20 cellular contexts compared by ENCODE assay signal in genomic region chr14:100035700-100036099, GRCh38. TPM values are rescaled to one million over a fixed set of nuclear protein-coding genes. Genes with fewer than 3 reads are reported as not detected.
DNase-seq lines count a peak whose midpoint lies in the region; ATAC-seq and TF ChIP-seq lines count a peak whose summit lies in the region.
"Had no signal": no experiment of that assay in that cellular context is flagged by ENCODE, and none has a peak within 500 bp of the region (broad histone marks: within the 10 kb centered on the region; RNA-seq: fewer than 3 reads in every experiment).

No MANE protein-coding gene starts in this region.

- no peak overlapping the region for H3K14ac ChIP-seq in H9 (ENCODE audit: insufficient read depth, low read length)

- intact Hi-C loops in PC-3 (cut with micrococcal nuclease), result no loop called here

- no peak overlapping the region for H2BK20ac ChIP-seq in H9 (ENCODE audit: low read depth, low read length, poor library complexity, severe bottlenecking)

- H3K36me3 ChIP-seq in DOHH2 (ENCODE audit: control insufficient read depth, low read length) (no peaks in the 10 kb centered on the region), PC-3 (ENCODE audit: low read depth, low read length) (no peaks in the 10 kb centered on the region)

- H3K27me3 ChIP-seq in DOHH2 (ENCODE audit: control insufficient read depth, low read length), result 0 out of 2 replicates have a peak, but pooled peaks cover 9% of the 10 kb centered on the region
- H3K27me3 ChIP-seq in H9 (ENCODE audit: insufficient read depth, low read length), result peaks cover 1% of the 10 kb centered on the region; the same call in 1 of the 2 replicates
- H3K27me3 ChIP-seq in PC-3 (ENCODE audit: low read length), result no peaks in the 10 kb centered on the region

- WGBS in H9 (ENCODE audit: extremely low coverage, insufficient read length, low lambda C conversion rate), result no CpG with 5 or more reads among the region's 2 CpGs

- H3K27ac ChIP-seq in DOHH2 (ENCODE audit: low read depth, low read length) (no peak overlapping the region), H9 (ENCODE audit: insufficient read length, low read depth, low read length) (no peak overlapping the region), PC-3 (ENCODE audit: low read length) (no peak overlapping the region)

- ATAC-seq in PC-3 (no peak), GM18517 (IDR thresholded peaks at IDR 0.05; ENCODE audit: unreplicated experiment) (no peak), HG02610 (IDR thresholded peaks at IDR 0.05; ENCODE audit: unreplicated experiment) (no peak)
- ATAC-seq: GM12878 had no signal

- H3K9ac ChIP-seq in H9 (ENCODE audit: extremely low read depth, insufficient read length, low read length) (no peak overlapping the region), PC-3 (ENCODE audit: low read length) (no peak overlapping the region)

- H3K18ac ChIP-seq in H9 (ENCODE audit: insufficient read length, low read depth, low read length), result no peak overlapping the region

- H3K36me3 Mint-ChIP-seq in H9 (ENCODE audit: insufficient read depth in 1 of 3, low read depth in 3 of 3), result no peaks in the 10 kb centered on the region
- H3K36me3 Mint-ChIP-seq: CD14-positive monocyte had no signal

- no peak overlapping the region for H2BK120ac ChIP-seq in H9 (ENCODE audit: low read depth, low read length, poor library complexity, severe bottlenecking)

- no peaks in the 10 kb centered on the region for H3K9me2 ChIP-seq in DOHH2 (replicated peaks; ENCODE audit: control insufficient read depth, low read length)
- no peaks in the 10 kb centered on the region for H3K9me2 ChIP-seq in PC-3 (replicated peaks; ENCODE audit: low read length)

- H3K4me2 ChIP-seq in DOHH2 (ENCODE audit: low read length) (no peak overlapping the region), H9 (ENCODE audit: insufficient read depth, insufficient read length, low read length) (no peak overlapping the region), PC-3 (ENCODE audit: low read length) (no peak overlapping the region)

- H4K5ac ChIP-seq in H9 (ENCODE audit: insufficient read length, low read depth, low read length), result no peak overlapping the region

- no peak overlapping the region for H3T11ph ChIP-seq in H9 (ENCODE audit: low read length)

- CTCF ChIA-PET in PC-3 (lab: Charles Lee), result no interaction called here

- H3F3A ChIP-seq in DOHH2 (ENCODE audit: control insufficient read depth, insufficient read depth), result no peaks in the 10 kb centered on the region
- H3F3A ChIP-seq in PC-3 (ENCODE audit: low read length, unreplicated experiment), result peaks cover 17% of the 10 kb centered on the region

- H4K20me1 ChIP-seq in DOHH2 (ENCODE audit: control insufficient read depth, insufficient read depth, low read depth, low read length) (no peaks in the 10 kb centered on the region), H9 (ENCODE audit: control insufficient read depth, insufficient read depth, insufficient read length) (no peaks in the 10 kb centered on the region), PC-3 (ENCODE audit: low read length) (no peaks in the 10 kb centered on the region)

- H3K23ac ChIP-seq in H9 (ENCODE audit: insufficient read length, low read depth, low read length), result no peak overlapping the region

- no peak overlapping the region for H3K4ac ChIP-seq in H9 (ENCODE audit: low read depth, low read length)

- H3K27ac Mint-ChIP-seq in H9, result no peak overlapping the region
- H3K27ac Mint-ChIP-seq: CD14-positive monocyte; T-helper 1 cell treated with Interleukin-12 subunit alpha and Interleukin-12 subunit beta and Interleukin-4 antibody, amounts not matched to agents 30 μg/mL and 1 μg/mL, for 36 hours had no signal

- BruUV-seq in PC-3 (replicated peaks; lab: Mats Ljungman, UMichigan), result no TSS peak

- POLR2A ChIA-PET in PC-3 (lab: Charles Lee; ENCODE audit: unreplicated experiment), result no interaction called here

- H3K9me3 Mint-ChIP-seq in H9, result no peaks in the 10 kb centered on the region
- H3K9me3 Mint-ChIP-seq: T-helper 1 cell treated with Interleukin-12 subunit alpha and Interleukin-12 subunit beta and Interleukin-4 antibody, amounts not matched to agents 30 μg/mL and 1 μg/mL, for 36 hours had no signal

- TF ChIP-seq CTCF in DOHH2 (IDR thresholded peaks at IDR 0.05; ENCODE audit: low read depth, low read length, poor library complexity, severe bottlenecking) (peak; percentile 47), H9 (conservative IDR thresholded peaks at IDR 0.05) (peak; percentile 55), PC-3 (conservative IDR thresholded peaks at IDR 0.05; ENCODE audit: low read depth, low read length) (0 out of 2 replicates have a peak, but pooled peaks have one; percentile 13)

- no peak overlapping the region for H2BK5ac ChIP-seq in H9 (ENCODE audit: insufficient read length, low read length)

- H3K79me2 ChIP-seq in DOHH2 (ENCODE audit: control insufficient read depth, low read length) (no peaks in the 10 kb centered on the region), H9 (ENCODE audit: insufficient read depth, low read length) (no peaks in the 10 kb centered on the region), PC-3 (ENCODE audit: low read length) (0 out of 2 replicates have a peak, but pooled peaks cover 11% of the 10 kb centered on the region)

- H3K9me3 ChIP-seq in DOHH2 (ENCODE audit: control insufficient read depth, insufficient read depth, low read length) (no peaks in the 10 kb centered on the region), H9 (ENCODE audit: control insufficient read depth, low read depth, low read length) (no peaks in the 10 kb centered on the region), PC-3 (ENCODE audit: low read length) (no peaks in the 10 kb centered on the region)

- no peak overlapping the region for H3K56ac ChIP-seq in H9 (ENCODE audit: insufficient read length, low read depth, low read length)

- no peak overlapping the region for H2AK5ac ChIP-seq in H9 (ENCODE audit: insufficient read length, low read length)

- no peak overlapping the region for H4K91ac ChIP-seq in H9 (ENCODE audit: insufficient read length, low read depth, low read length)

- no peaks in the 10 kb centered on the region for H3K79me1 ChIP-seq in H9 (ENCODE audit: insufficient read depth, low read depth, low read length, poor library complexity, severe bottlenecking)

- H3K4me3 Mint-ChIP-seq in H9, result no peak overlapping the region
- H3K4me3 Mint-ChIP-seq: CD14-positive monocyte; T-helper 1 cell treated with Interleukin-12 subunit alpha and Interleukin-12 subunit beta and Interleukin-4 antibody, amounts not matched to agents 30 μg/mL and 1 μg/mL, for 36 hours had no signal

- H3K23me2 ChIP-seq in H9 (ENCODE audit: insufficient read length, low read depth, low read length, poor library complexity, severe bottlenecking), result no peaks in the 10 kb centered on the region

- H2BK12ac ChIP-seq in H9 (ENCODE audit: insufficient read length, low read depth, low read length), result no peak overlapping the region

- H3K4me1 Mint-ChIP-seq in H9, result peaks cover 0 to 8% of the 10 kb centered on the region in 2 experiments; a peak in 1 of 4 replicates

- H3K4me3 ChIP-seq in DOHH2 (ENCODE audit: low read length) (no peak overlapping the region), PC-3 (ENCODE audit: low read length) (no peak overlapping the region)
- H3K4me3 ChIP-seq: GM12878 had no signal

- H3K4me1 ChIP-seq in DOHH2 (ENCODE audit: control insufficient read depth, low read length) (peaks cover 22% of the 10 kb centered on the region), H9 (ENCODE audit: insufficient read depth, low read length) (no peaks in the 10 kb centered on the region), PC-3 (ENCODE audit: insufficient read depth, low read length) (peaks cover 29% of the 10 kb centered on the region)

- no peak overlapping the region for H4K8ac ChIP-seq in H9 (replicated peaks; ENCODE audit: insufficient read length, low read depth, low read length)

- H3K27me3 Mint-ChIP-seq in H9 (ENCODE audit: low read depth), result peaks cover 7% of the 10 kb centered on the region

- DNase-seq in H9, result no peak
- no peak for DNase-seq in PC-3
- peak; percentile 43 for DNase-seq in iPS-NIHi7 (ENCODE audit: extremely low spot score)
- no peak for DNase-seq in NCI-H774 (lab: John Stamatoyannopoulos, UW)
- DNase-seq: ACHN, DMS79, KBM-7, NCI-H1048, NCI-H146, NCI-H2081, NCI-H69, OCI-M1, RPMI8226, SHP77 treated with DMSO at 0.1 percent for 48 hours had no signal

- no peak overlapping the region for H2AFZ ChIP-seq in H9 (ENCODE audit: low read length)
- H2AFZ ChIP-seq in PC-3 (ENCODE audit: low read length), result no peak overlapping the region

- no peak overlapping the region for H2BK15ac ChIP-seq in H9 (ENCODE audit: low read depth, low read length)

RNA-seq across cellular contexts. Expression of gene EVL, which starts 29.5 kb away (rescaled TPM):
- total RNA-seq in H9 (2021), result 53.2 and 55.1 TPM in 2 replicates
- total RNA-seq in PC-3 (2014; rRNA removed), result 26.5 and 31.7 TPM in 2 replicates
